In genomic region chr7:149860821-149861727, GRCh38 we compare ENCODE assay signal across 10 cellular contexts. TPM values are rescaled to one million over a fixed set of nuclear protein-coding genes. Genes with fewer than 3 reads are reported as not detected.
DNase-seq lines count a peak whose midpoint lies in the region; ATAC-seq and TF ChIP-seq lines count a peak whose summit lies in the region.
"Had no signal": no experiment of that assay in that cellular context is flagged by ENCODE, and none has a peak within 500 bp of the region (broad histone marks: within the 10 kb centered on the region; RNA-seq: fewer than 3 reads in every experiment).

No MANE protein-coding gene starts in this region.

- peaks cover 3% of the 10 kb centered on the region for H3K4me1 Mint-ChIP-seq in glutamatergic neuron (ENCODE audit: low read depth, unreplicated experiment)

- no peaks in the 10 kb centered on the region for H3K9me3 ChIP-seq in heart left ventricle
- H3K9me3 ChIP-seq in OCI-LY7 (ENCODE audit: low read length) = no peaks in the 10 kb centered on the region
- no peaks in the 10 kb centered on the region for H3K9me3 ChIP-seq in thoracic aorta
- H3K9me3 ChIP-seq: SJCRH30 had no signal

- TF ChIP-seq POLR2A in heart left ventricle (IDR thresholded peaks at IDR 0.05) = no peak

- CTCF ChIA-PET in OCI-LY7 (lab: Charles Lee; ENCODE audit: unreplicated experiment) = no interaction called here

- peaks cover 5% of the 10 kb centered on the region for H3K27me3 Mint-ChIP-seq in glutamatergic neuron (ENCODE audit: unreplicated experiment)

- peaks cover 0 to 75% (median 60%) of the 10 kb centered on the region in 9 donors for H3K36me3 ChIP-seq in heart left ventricle
- no peaks in the 10 kb centered on the region for H3K36me3 ChIP-seq in OCI-LY7 (ENCODE audit: insufficient read depth, low read length)
- H3K36me3 ChIP-seq in thoracic aorta = peaks cover 32% of the 10 kb centered on the region
- H3K36me3 ChIP-seq: SJCRH30 had no signal

- H3K27ac ChIP-seq in heart left ventricle = no peak overlapping the region
- no peak overlapping the region for H3K27ac ChIP-seq in OCI-LY7 (ENCODE audit: low read depth, low read length, poor library complexity, severe bottlenecking)
- H3K27ac ChIP-seq in thoracic aorta = no peak overlapping the region
- H3K27ac ChIP-seq: SJCRH30 had no signal

- H3K4me1 ChIP-seq in heart left ventricle = peaks cover 0 to 19% (median under 1%) of the 10 kb centered on the region in 12 donors
- peaks cover 12% of the 10 kb centered on the region for H3K4me1 ChIP-seq in OCI-LY7 (ENCODE audit: insufficient read depth, low read length, poor library complexity, severe bottlenecking)
- no peaks in the 10 kb centered on the region for H3K4me1 ChIP-seq in thoracic aorta (ENCODE audit: control insufficient read depth in 1 of 2, low read depth in 2 of 2)

- H3K9me3 Mint-ChIP-seq in glutamatergic neuron (ENCODE audit: unreplicated experiment) = no peaks in the 10 kb centered on the region
- H3K9me3 Mint-ChIP-seq: CD8-positive, alpha-beta T cell had no signal

- H3K36me3 Mint-ChIP-seq in glutamatergic neuron (ENCODE audit: unreplicated experiment) = no peaks in the 10 kb centered on the region

- BruUV-seq in OCI-LY7 (replicated peaks; lab: Mats Ljungman, UMichigan) = no TSS peak

- no peaks in the 10 kb centered on the region for H4K20me1 ChIP-seq in OCI-LY7 (ENCODE audit: insufficient read depth, low read length)

- H3K27ac Mint-ChIP-seq in glutamatergic neuron (ENCODE audit: unreplicated experiment) = no peak overlapping the region
- H3K27ac Mint-ChIP-seq: CD8-positive, alpha-beta T cell had no signal

- no peaks in the 10 kb centered on the region for H3K79me2 ChIP-seq in OCI-LY7 (ENCODE audit: insufficient read depth, low read depth, low read length)

- TF ChIP-seq CTCF in heart left ventricle (IDR thresholded peaks at IDR 0.05) (peak in 9 of 12 donors; percentile 14 to 43 (median 25)), OCI-LY7 (conservative IDR thresholded peaks at IDR 0.05; ENCODE audit: low read length) (peak; percentile 51), glutamatergic neuron (IDR thresholded peaks at IDR 0.05; ENCODE audit: partially characterized antibody, unreplicated experiment) (peak; percentile 73), thoracic aorta (IDR thresholded peaks at IDR 0.05) (peak; percentile 15)

- H3K4me2 ChIP-seq in OCI-LY7 (ENCODE audit: low read length) = no peak overlapping the region

- H3K4me3 Mint-ChIP-seq in glutamatergic neuron (ENCODE audit: unreplicated experiment) = no peak overlapping the region
- H3K4me3 Mint-ChIP-seq: CD8-positive, alpha-beta T cell had no signal

- 80 to 89% (median 83%) methylated on average over 30 to 45 of the region's 45 CpGs for WGBS in heart left ventricle, 4 donors

- DNase-seq in heart left ventricle (no peak), left ventricle myocardium superior (no peak), OCI-LY7 (ENCODE audit: low spot score) (no peak), glutamatergic neuron (peak; percentile 53), thoracic aorta (ENCODE audit: low spot score) (no peak), NCI-H1105 treated with DMSO at 0.1 percent for 48 hours (lab: John Stamatoyannopoulos, UW) (no peak), cerebellar cortex (ENCODE audit: low spot score) (no peak)
- DNase-seq: SJCRH30 had no signal

- intact Hi-C loops in heart left ventricle (cut with DNase I) (no loop called here), left ventricle myocardium superior (cut with micrococcal nuclease) (no loop called here), OCI-LY7 (cut with micrococcal nuclease; ENCODE audit: unreplicated experiment) (loop anchor here (10.0 kb wide), 1 partner anchor 514 kb away; the partner anchor contains the start of gene ZNF775)

- ATAC-seq in heart left ventricle = no peak
- ATAC-seq in left ventricle myocardium superior = no peak
- ATAC-seq in thoracic aorta (ENCODE audit: insufficient number of reproducible peaks, low FRiP score, low read depth) = no peak
- no peak for ATAC-seq in GM21619 (IDR thresholded peaks at IDR 0.05; ENCODE audit: unreplicated experiment)
- ATAC-seq: CD8-positive, alpha-beta T cell had no signal

- no peak overlapping the region for H2AFZ ChIP-seq in OCI-LY7 (ENCODE audit: low read length)

- H3K27me3 ChIP-seq in heart left ventricle (no peaks in the 10 kb centered on the region), thoracic aorta (replicated peaks; ENCODE audit: insufficient read depth) (no peaks in the 10 kb centered on the region)
- H3K27me3 ChIP-seq: SJCRH30 had no signal

- H3K4me3 ChIP-seq in heart left ventricle = no peak overlapping the region
- no peak overlapping the region for H3K4me3 ChIP-seq in OCI-LY7 (ENCODE audit: low read depth, low read length, poor library complexity, severe bottlenecking)
- H3K4me3 ChIP-seq in thoracic aorta = no peak overlapping the region
- H3K4me3 ChIP-seq: SJCRH30 had no signal

- POLR2A ChIA-PET in OCI-LY7 (lab: Charles Lee) = interaction anchor here (1.0 to 2.5 kb wide), 2 partner anchors 9 to 11 kb away, joined by 3 to 6 read pairs; no protein-coding TSS in a partner anchor

- no peaks in the 10 kb centered on the region for H3K9me2 ChIP-seq in OCI-LY7 (ENCODE audit: insufficient read depth, low read length)

RNA-seq across cellular contexts. Expression of gene ATP6V0E2, which starts 12.7 kb away (rescaled TPM):
- total RNA-seq in heart left ventricle = 100 to 1,000 TPM in 4 of 9 donors, 10 to 100 TPM in 5; 55.4 to 137 (median 92.3) TPM
- polyA plus RNA-seq in heart left ventricle = 10 to 100 TPM; 39.0 to 80.9 TPM
- total RNA-seq in left ventricle myocardium superior = 168 TPM
- total RNA-seq in OCI-LY7 (2014; rRNA removed; shearing (Covaris generic)) = 35.2 and 38.6 TPM in 2 replicates
- 48.1 and 48.3 TPM in 2 replicates for total RNA-seq in OCI-LY7 (2022)
- 67.6 TPM for total RNA-seq in glutamatergic neuron (ENCODE audit: unreplicated experiment)
- 10 to 100 TPM in 1 of 2 donors, 1 to 10 TPM in 1; 6.3 to 58.2 TPM for total RNA-seq in thoracic aorta

RNA-seq across cellular contexts. Expression of gene ZNF862, which starts 22.9 kb away (rescaled TPM):
- total RNA-seq in heart left ventricle (10 to 100 TPM in 4 of 9 donors, 1 to 10 TPM in 5; 8.0 to 18.1 (median 9.8) TPM), left ventricle myocardium superior (9.5 TPM), OCI-LY7 (2022) (9.1 and 12.1 TPM in 2 replicates), glutamatergic neuron (ENCODE audit: unreplicated experiment) (12.9 TPM), thoracic aorta (10 to 100 TPM; 11.4 to 17.3 TPM)
- 1 to 10 TPM; 6.9 TPM for polyA plus RNA-seq in heart left ventricle
- 7.9 and 9.2 TPM in 2 replicates for total RNA-seq in OCI-LY7 (2014; rRNA removed; shearing (Covaris generic))

Comparison
In these comparisons a context has a peak if more than half of its experiments do, and no peak if none do; other contexts are left out.
1. CTCF ChIP-seq: peak in every context shown above with its lines; median percentile 73 in glutamatergic neuron; 51 in OCI-LY7; 25 in heart left ventricle; 15 in thoracic aorta.